16 cellular contexts compared by ENCODE assay signal in the genomic region with DNA sequence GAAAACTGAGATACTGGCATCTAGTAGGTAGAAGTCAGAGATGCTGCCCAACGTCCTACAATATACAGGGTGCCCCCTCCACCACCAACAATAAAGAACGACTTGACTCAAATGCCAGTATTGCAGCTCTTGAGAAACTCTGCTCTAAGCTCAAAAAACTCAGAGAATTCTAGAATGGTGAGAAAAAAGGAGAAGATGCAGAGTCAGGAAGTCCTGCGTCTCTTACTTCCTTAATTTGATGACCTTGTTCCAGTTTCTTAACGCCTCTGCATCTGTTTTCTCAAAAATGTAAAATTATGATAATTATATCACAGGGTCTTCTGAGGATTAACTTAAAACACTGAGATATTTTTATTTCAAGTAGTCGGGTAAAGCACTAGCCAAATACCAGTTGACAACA. TPM values are rescaled to one million over a fixed set of nuclear protein-coding genes. Genes with fewer than 3 reads are reported as not detected.
A peak's percentile ranks its signal among the peaks of the same experiment; 100 is the strongest.
DNase-seq lines count a peak whose midpoint lies in the region; ATAC-seq, FAIRE-seq and TF ChIP-seq lines count a peak whose summit lies in the region.
"Had no signal": no experiment of that assay in that cellular context is flagged by ENCODE, and none has a peak within 500 bp of the region (broad histone marks: within the 10 kb centered on the region; RNA-seq: fewer than 3 reads in every experiment).

No MANE protein-coding gene starts in this region.

- H3K4me2 ChIP-seq in OCI-LY1 (ENCODE audit: low read length), result no peak overlapping the region

- H3K36me3 ChIP-seq in OCI-LY1 (ENCODE audit: insufficient read depth, low read length), result peaks cover 21% of the 10 kb centered on the region
- H3K36me3 ChIP-seq: pancreas had no signal

- H3K9me2 ChIP-seq in OCI-LY1 (ENCODE audit: low read depth, low read length), result no peaks in the 10 kb centered on the region

- H3K9me3 ChIP-seq in OCI-LY1 (ENCODE audit: low read length), result no peaks in the 10 kb centered on the region
- H3K9me3 ChIP-seq: pancreas, SJCRH30 had no signal

- H3K9ac ChIP-seq in OCI-LY1 (ENCODE audit: low read length), result no peak overlapping the region

- FAIRE-seq in GM18507 (lab: Jason Lieb, UNC), result peak; percentile 47
- FAIRE-seq: pancreas had no signal

- no TSS peak for BruUV-seq in MCF 10A (replicated peaks; lab: Mats Ljungman, UMichigan)

- H3K27me3 Mint-ChIP-seq in MCF 10A (ENCODE audit: insufficient read depth, unreplicated experiment), result no peaks in the 10 kb centered on the region

- H3K79me2 ChIP-seq in OCI-LY1 (ENCODE audit: insufficient read depth, low read length), result peaks cover 13% of the 10 kb centered on the region

- POLR2A ChIA-PET in MCF 10A (lab: Yijun Ruan, JAX), result no interaction called here

- H3K27ac ChIP-seq in OCI-LY1 (ENCODE audit: low read depth, low read length, poor library complexity, severe bottlenecking), result peak overlapping the region; percentile 10
- H3K27ac ChIP-seq: SJCRH30 had no signal

- CTCF ChIA-PET in MCF 10A (lab: Yijun Ruan, JAX), result no interaction called here

- no peak for ATAC-seq in GM21367 (IDR thresholded peaks at IDR 0.05; ENCODE audit: unreplicated experiment)
- ATAC-seq: pancreas had no signal

- H3K9me3 Mint-ChIP-seq in MCF 10A (ENCODE audit: unreplicated experiment), result no peaks in the 10 kb centered on the region
- H3K9me3 Mint-ChIP-seq: HFFc6 had no signal

- 0 out of 2 replicates have a peak overlapping the region, but pooled peaks have one; percentile 44 for H2AFZ ChIP-seq in OCI-LY1 (ENCODE audit: low read length)

- H3K4me3 Mint-ChIP-seq in MCF 10A (ENCODE audit: unreplicated experiment), result no peak overlapping the region
- H3K4me3 Mint-ChIP-seq: HFFc6 had no signal

- peaks cover 19% of the 10 kb centered on the region for H3K4me1 Mint-ChIP-seq in MCF 10A (ENCODE audit: insufficient read depth, unreplicated experiment)

- DNase-seq in AML-193 (lab: John Stamatoyannopoulos, UW) (peak; percentile 85 to 90), GM18507 (ENCODE audit: extremely low spot score, insufficient read length, low read depth) (no peak), germinal center (ENCODE audit: low spot score) (peak; percentile 65), GOT3 (lab: John Stamatoyannopoulos, UW) (no peak), MCF 10A (ENCODE audit: unreplicated experiment) (no peak)
- no peak for DNase-seq in activated CD4-positive, CD25-positive, alpha-beta regulatory T cell (lab: John Stamatoyannopoulos, UW)
- DNase-seq: activated CD8-positive, alpha-beta memory T cell treated with anti-CD3 and anti-CD28 coated beads, Interleukin-2, amount 50 U/mL, for 48 hours; cortex of kidney; DMS53; HFFc6; NCI-H1694; NCI-H524 treated with DMSO at 0.1 percent for 48 hours; pancreas; SJCRH30 had no signal

- H3K4me3 ChIP-seq in OCI-LY1 (ENCODE audit: low read depth, low read length, poor library complexity, severe bottlenecking), result no peak overlapping the region
- H3K4me3 ChIP-seq: pancreas, SJCRH30 had no signal

- no peak overlapping the region for H3K27ac Mint-ChIP-seq in MCF 10A (ENCODE audit: low read depth, unreplicated experiment)
- H3K27ac Mint-ChIP-seq: HFFc6 had no signal

- intact Hi-C loops in MCF 10A (cut with micrococcal nuclease), result loop anchor here (5.0 kb wide), 1 partner anchor 119 kb away; no protein-coding TSS in a partner anchor

- H4K20me1 ChIP-seq in OCI-LY1 (ENCODE audit: insufficient read depth, low read length), result no peaks in the 10 kb centered on the region

- no peaks in the 10 kb centered on the region for H3F3A ChIP-seq in OCI-LY1 (ENCODE audit: insufficient read depth, low read length)

- no peak for TF ChIP-seq CTCF in OCI-LY1 (IDR thresholded peaks at IDR 0.05; ENCODE audit: low read length)
- TF ChIP-seq CTCF in MCF 10A (IDR thresholded peaks at IDR 0.05; ENCODE audit: unreplicated experiment), result no peak

- peaks cover 50% of the 10 kb centered on the region for H3K4me1 ChIP-seq in OCI-LY1 (ENCODE audit: insufficient read depth, low read length, severe bottlenecking)
- H3K4me1 ChIP-seq: SJCRH30 had no signal

- peaks cover 22% of the 10 kb centered on the region for H3K36me3 Mint-ChIP-seq in MCF 10A (ENCODE audit: insufficient read depth, unreplicated experiment)

- no peaks in the 10 kb centered on the region for H3K27me3 ChIP-seq in OCI-LY1 (ENCODE audit: insufficient read depth, low read length)
- H3K27me3 ChIP-seq: SJCRH30 had no signal

RNA-seq across cellular contexts. Expression of gene HSBP1, which starts 1.7 kb away (rescaled TPM):
- 101 and 138 TPM in 2 replicates for total RNA-seq in MCF 10A (2022)

Comparison
In these comparisons a context has a peak if more than half of its experiments do, and no peak if none do; other contexts are left out.
1. DNase-seq: peak in AML-193 (2 of 2) and germinal center (single experiment); none in GM18507 (single experiment), GOT3 (single experiment), MCF 10A (single experiment) and activated CD4-positive, CD25-positive, alpha-beta regulatory T cell (0 of 4).